14 cellular contexts compared by ENCODE assay signal in the genomic region with DNA sequence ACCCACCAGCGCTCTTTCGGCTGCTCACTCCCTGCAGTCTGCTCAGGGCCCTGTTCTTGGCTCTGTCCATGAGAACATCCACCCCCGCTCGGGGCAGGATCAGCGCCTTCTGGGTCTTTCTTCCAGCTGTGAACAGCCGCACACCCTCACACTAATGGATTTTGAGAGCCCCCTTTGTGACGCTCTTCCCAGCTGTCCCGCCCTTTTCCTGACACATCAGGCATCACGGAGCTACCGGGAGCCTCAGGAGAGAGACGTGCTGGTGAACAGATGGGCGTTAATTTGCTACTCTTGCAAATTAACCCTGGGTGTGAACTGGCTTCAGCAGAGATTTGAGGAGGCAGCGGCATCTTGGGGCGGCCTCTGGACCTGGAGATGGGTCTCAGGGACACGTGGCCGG.
"Had no signal": no experiment of that assay in that cellular context is flagged by ENCODE, and none has a peak within 500 bp of the region (broad histone marks: within the 10 kb centered on the region; RNA-seq: fewer than 3 reads in every experiment).

No MANE protein-coding gene starts in this region.

- H3K36me3 ChIP-seq: ovary, thyroid gland had no signal

- H3K4me1 ChIP-seq: thyroid gland had no signal

- H3K9me3 ChIP-seq: ovary, thyroid gland had no signal

- DNase-seq: activated CD4-positive, alpha-beta T cell treated with anti-CD3 and anti-CD28 coated beads, Interleukin-2, amount 50 U/mL, for 48 hours; activated naive CD4-positive, alpha-beta T cell treated with Interleukin-2 at 50 U/mL for 16 hours; aorta; dermis blood vessel endothelial cell; kidney glomerular epithelial cell; ovary; stimulated activated CD4-positive, alpha-beta T cell treated with anti-CD3 and anti-CD28 coated beads, Interleukin-2, amount 100 ng/mL, for 48 hours; T-helper 1 cell; T1000; thyroid gland had no signal

- H3K4me3 Mint-ChIP-seq: activated T-helper 17 cell treated with anti-CD3 and anti-CD28 coated beads, Interleukin-2, amount 50 U/mL, for 72 hours; mesothelial cell of epicardium; neural crest cell; stimulated activated memory B cell treated with anti-CD40 and anti-IgM and Interleukin-4, amounts not matched to agents 10 μg/mL and 1 μg/mL and 100 μg/mL, for 72 hours had no signal

- H3K27ac ChIP-seq: ovary, thyroid gland had no signal

- ATAC-seq: activated T-helper 17 cell treated with anti-CD3 and anti-CD28 coated beads, Interleukin-2, amount 50 U/mL, for 72 hours; stimulated activated memory B cell treated with anti-CD40 and anti-IgM and Interleukin-4, amounts not matched to agents 10 μg/mL and 1 μg/mL and 100 μg/mL, for 72 hours had no signal

- H3K4me1 Mint-ChIP-seq: activated T-helper 17 cell treated with anti-CD3 and anti-CD28 coated beads, Interleukin-2, amount 50 U/mL, for 72 hours; stimulated activated memory B cell treated with anti-CD40 and anti-IgM and Interleukin-4, amounts not matched to agents 10 μg/mL and 1 μg/mL and 100 μg/mL, for 72 hours had no signal

- H3K4me3 ChIP-seq: ovary, thyroid gland had no signal

- H3K27ac Mint-ChIP-seq: activated T-helper 17 cell treated with anti-CD3 and anti-CD28 coated beads, Interleukin-2, amount 50 U/mL, for 72 hours; mesothelial cell of epicardium; stimulated activated memory B cell treated with anti-CD40 and anti-IgM and Interleukin-4, amounts not matched to agents 10 μg/mL and 1 μg/mL and 100 μg/mL, for 72 hours had no signal

- H3K27me3 ChIP-seq: ovary, thyroid gland had no signal

- H3K36me3 Mint-ChIP-seq: mesothelial cell of epicardium; stimulated activated memory B cell treated with anti-CD40 and anti-IgM and Interleukin-4, amounts not matched to agents 10 μg/mL and 1 μg/mL and 100 μg/mL, for 72 hours had no signal

- H3K9me3 Mint-ChIP-seq: activated T-helper 17 cell treated with anti-CD3 and anti-CD28 coated beads, Interleukin-2, amount 50 U/mL, for 72 hours; mesothelial cell of epicardium; neural crest cell; stimulated activated memory B cell treated with anti-CD40 and anti-IgM and Interleukin-4, amounts not matched to agents 10 μg/mL and 1 μg/mL and 100 μg/mL, for 72 hours had no signal
